Comparison of ENCODE assay signal across 8 cellular contexts in genomic region chr16:10616744-10617640, GRCh38. TPM values are rescaled to one million over a fixed set of nuclear protein-coding genes. Genes with fewer than 3 reads are reported as not detected.
DNase-seq lines count a peak whose midpoint lies in the region; ATAC-seq lines count a peak whose summit lies in the region.

No MANE protein-coding gene starts in this region.

- no peak for ATAC-seq in HG03342 (IDR thresholded peaks at IDR 0.05; ENCODE audit: unreplicated experiment)

- WGBS in urinary bladder: 37% methylated on average over 15 of the region's 15 CpGs

- H3K27ac ChIP-seq in urinary bladder (ENCODE audit: low read depth): peak overlapping the region; percentile 4

- H3K4me3 ChIP-seq in urinary bladder (ENCODE audit: low read depth, low read length): no peak overlapping the region

- H3K4me1 ChIP-seq in urinary bladder (ENCODE audit: insufficient read depth): no peaks in the 10 kb centered on the region

- H3K36me3 ChIP-seq in urinary bladder (ENCODE audit: insufficient read depth): no peaks in the 10 kb centered on the region

- peak; percentile 32 to 47 for DNase-seq in NCI-H524 (lab: John Stamatoyannopoulos, UW)
- no peak for DNase-seq in NCI-H524 treated with DMSO at 0.1 percent for 48 hours (lab: John Stamatoyannopoulos, UW)
- peak in 33 of 56 donors; percentile 3 to 56 (median 27) for DNase-seq in amygdala (lab: John Stamatoyannopoulos, UW)
- DNase-seq in islet precursor cell: peak; percentile 89
- no peak for DNase-seq in central memory CD4-positive, alpha-beta T cell
- no peak for DNase-seq in activated CD4-positive, CD25-positive, alpha-beta regulatory T cell (lab: John Stamatoyannopoulos, UW)

RNA-seq across cellular contexts. Expression of gene EMP2, which starts 36.6 kb away (rescaled TPM):
- total RNA-seq in urinary bladder: 47.3 TPM
- polyA plus RNA-seq in urinary bladder: 41.7 TPM

Comparison
In these comparisons a context has a peak if more than half of its experiments do, and no peak if none do; other contexts are left out.
1. DNase-seq: peak in NCI-H524 (2 of 2), amygdala (33 of 56) and islet precursor cell (single experiment); none in NCI-H524 treated with DMSO at 0.1 percent for 48 hours (single experiment), central memory CD4-positive, alpha-beta T cell (single experiment) and activated CD4-positive, CD25-positive, alpha-beta regulatory T cell (0 of 4).